ENCODE assay signal across 17 cellular contexts in genomic region chr3:139655880-139656279, GRCh38. TPM values are rescaled to one million over a fixed set of nuclear protein-coding genes. Genes with fewer than 3 reads are reported as not detected.
DNase-seq lines count a peak whose midpoint lies in the region; ATAC-seq and TF ChIP-seq lines count a peak whose summit lies in the region.
"Had no signal": no experiment of that assay in that cellular context is flagged by ENCODE, and none has a peak within 500 bp of the region (broad histone marks: within the 10 kb centered on the region; RNA-seq: fewer than 3 reads in every experiment).

No MANE protein-coding gene starts in this region.

- H3K27ac ChIP-seq in left ventricle myocardium inferior (replicated peaks) (no peak overlapping the region), WERI-Rb-1 (no peak overlapping the region)
- H3K27ac ChIP-seq: brain microvascular endothelial cell, HL-60 had no signal

- H3K9me3 ChIP-seq in left ventricle myocardium inferior (replicated peaks) (no peaks in the 10 kb centered on the region), WERI-Rb-1 (ENCODE audit: severe bottlenecking) (no peaks in the 10 kb centered on the region)

- TF ChIP-seq CTCF in left ventricle myocardium inferior (IDR thresholded peaks at IDR 0.05; ENCODE audit: borderline replicate concordance) = no peak
- no peak for TF ChIP-seq CTCF in fibroblast of villous mesenchyme (IDR thresholded peaks at IDR 0.05; ENCODE audit: insufficient read depth, low read depth, low read length)
- no peak for TF ChIP-seq CTCF in lower leg skin (IDR thresholded peaks at IDR 0.05)
- no peak for TF ChIP-seq CTCF in WERI-Rb-1 (IDR thresholded peaks at IDR 0.05; ENCODE audit: low read depth, low read length)

- no peak overlapping the region for H3K4me3 ChIP-seq in left ventricle myocardium inferior
- H3K4me3 ChIP-seq in fibroblast of villous mesenchyme (ENCODE audit: low read depth, low read length) = no peak overlapping the region
- H3K4me3 ChIP-seq in lower leg skin (ENCODE audit: low read depth, poor library complexity, severe bottlenecking) = no peak overlapping the region
- H3K4me3 ChIP-seq in WERI-Rb-1 (ENCODE audit: low read depth, low read length) = no peak overlapping the region

- 20 to 24% methylated on average over 2 of the region's 2 CpGs for WGBS in lower leg skin, 2 donors

- no peak for TF ChIP-seq POLR2A in lower leg skin (IDR thresholded peaks at IDR 0.05)

- intact Hi-C loops in Right ventricle myocardium superior (cut with DNase I) = no loop called here
- intact Hi-C loops in left ventricle myocardium inferior (cut with micrococcal nuclease) = no loop called here
- intact Hi-C loops in lower leg skin (cut with DNase I; ENCODE audit: low total_unique reads) = no loop called here

- DNase-seq in Right ventricle myocardium superior (no peak), left ventricle myocardium inferior (no peak), fibroblast of villous mesenchyme (ENCODE audit: low read depth) (peak; percentile 3), lower leg skin (ENCODE audit: low spot score in 2 of 2) (peak; percentile 45 to 79), RKO (ENCODE audit: low spot score) (no peak), NCI-H1694 (lab: John Stamatoyannopoulos, UW) (no peak), WERI-Rb-1 (no peak)
- DNase-seq: activated CD4-positive, alpha-beta T cell treated with anti-CD3 and anti-CD28 coated beads for 1 hour; brain microvascular endothelial cell; MM.1S; NCI-H226; nephron progenitor cell; NK-92 treated with Interleukin-12 subunit alpha and Interleukin-12 subunit beta, amount 100 ng/mL, for 24 hours; stimulated activated CD8-positive, alpha-beta memory T cell treated with anti-CD3 and anti-CD28 coated beads, Interleukin-4, amount 100 ng/mL, for 48 hours; T1000 had no signal

- peaks cover 38% of the 10 kb centered on the region for H3K4me1 ChIP-seq in left ventricle myocardium inferior

- ATAC-seq in Right ventricle myocardium superior (ENCODE audit: poor library complexity) (peak; percentile 86), GM18870 (IDR thresholded peaks at IDR 0.05; ENCODE audit: unreplicated experiment) (no peak)

- no peaks in the 10 kb centered on the region for H3K36me3 ChIP-seq in left ventricle myocardium inferior
- H3K36me3 ChIP-seq in WERI-Rb-1 = no peaks in the 10 kb centered on the region
- H3K36me3 ChIP-seq: brain microvascular endothelial cell had no signal

- H3K27me3 ChIP-seq in left ventricle myocardium inferior (ENCODE audit: low read depth) (no peaks in the 10 kb centered on the region), WERI-Rb-1 (ENCODE audit: insufficient read depth, low read depth, severe bottlenecking) (no peaks in the 10 kb centered on the region)
- H3K27me3 ChIP-seq: brain microvascular endothelial cell had no signal

RNA-seq across cellular contexts. Expression of gene NMNAT3, which starts 21.9 kb away (rescaled TPM):
- total RNA-seq in Right ventricle myocardium superior (12.1 TPM), left ventricle myocardium inferior (10.7 TPM), fibroblast of villous mesenchyme (0.64 and 0.86 TPM in 2 replicates), lower leg skin (10 to 100 TPM; 33.6 to 41.9 (median 37.5) TPM)

Comparison
In these comparisons a context has a peak if more than half of its experiments do, and no peak if none do; other contexts are left out.
1. DNase-seq: peak in fibroblast of villous mesenchyme (single experiment) and lower leg skin (2 of 2); none in Right ventricle myocardium superior (single experiment), left ventricle myocardium inferior (single experiment), RKO (single experiment), NCI-H1694 (single experiment) and WERI-Rb-1 (single experiment).